8 cellular contexts compared by ENCODE assay signal in the genomic region with DNA sequence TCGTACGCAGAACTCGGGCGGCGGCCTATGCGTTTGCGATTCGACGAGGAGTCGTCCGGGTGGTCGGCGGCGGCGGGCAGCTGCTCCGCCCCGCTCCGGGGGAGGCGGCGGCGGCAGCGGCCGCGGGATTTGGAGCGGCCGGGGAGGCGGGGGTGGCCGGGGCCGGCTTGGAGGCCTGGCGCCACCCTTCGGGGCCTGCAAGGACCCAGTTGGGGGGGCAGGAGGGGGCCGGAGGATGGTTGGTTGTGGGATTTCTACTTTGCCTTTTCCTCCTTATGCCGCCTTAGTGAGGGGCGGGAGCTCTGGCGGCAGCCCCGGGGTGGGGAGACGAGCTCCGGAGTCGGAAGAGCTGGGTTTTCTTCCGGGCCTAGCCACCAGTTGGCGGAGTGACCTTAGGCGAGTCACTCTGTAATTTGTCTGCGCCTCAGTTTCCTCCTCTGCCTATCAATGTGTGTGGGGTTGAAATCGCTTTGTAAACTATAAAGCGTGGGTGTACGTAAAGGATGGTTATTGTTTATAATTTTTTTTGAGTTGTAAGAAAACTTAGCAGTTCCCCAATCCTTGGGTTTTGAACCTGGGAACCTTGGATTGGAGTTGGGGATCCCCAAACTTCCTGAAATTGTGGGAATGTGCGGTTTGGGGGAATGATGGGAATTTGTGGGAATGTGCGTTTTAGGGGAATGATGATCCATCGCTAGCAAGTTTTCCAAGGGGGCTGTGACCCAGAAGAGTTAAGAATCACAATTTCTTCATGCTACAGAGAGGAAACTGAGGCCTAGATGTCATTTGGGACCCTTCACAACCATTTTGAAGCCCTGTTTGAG. TPM values are rescaled to one million over a fixed set of nuclear protein-coding genes. Genes with fewer than 3 reads are reported as not detected.
DNase-seq lines count a peak whose midpoint lies in the region; ATAC-seq and TF ChIP-seq lines count a peak whose summit lies in the region.

No MANE protein-coding gene starts in this region.

- H3K9me3 Mint-ChIP-seq in activated T-cell treated with anti-CD3 and anti-CD28 coated beads, Interleukin-2, amount 50 U/mL, for 24 hours = peaks cover 55% of the 10 kb centered on the region

- H3K36me3 ChIP-seq in osteoblast (ENCODE audit: insufficient read depth, low read length) = peaks cover 33% of the 10 kb centered on the region

- peaks cover 1% of the 10 kb centered on the region for H3K9me3 ChIP-seq in osteoblast (ENCODE audit: low read depth, low read length)

- H3K79me2 ChIP-seq in osteoblast (ENCODE audit: insufficient read depth, low read length) = peaks cover 90% of the 10 kb centered on the region

- peak overlapping the region; percentile 87 for H3K4me3 Mint-ChIP-seq in activated T-cell treated with anti-CD3 and anti-CD28 coated beads, Interleukin-2, amount 50 U/mL, for 24 hours

- DNase-seq in HFF-Myc (ENCODE audit: extremely low read depth, low read depth) (no peak), NCI-H146 (lab: John Stamatoyannopoulos, UW) (peak; percentile 30), fibroblast of villous mesenchyme (ENCODE audit: low read depth) (peak; percentile 61), osteoblast (ENCODE audit: insufficient read length, low spot score, missing footprints) (peak; percentile 94), NCI-H2029 treated with DMSO at 0.1 percent for 48 hours (lab: John Stamatoyannopoulos, UW) (no peak), DMS153 treated with DMSO at 0.1 percent for 48 hours (lab: John Stamatoyannopoulos, UW; ENCODE audit: unreplicated experiment) (no peak)
- no peak for DNase-seq in activated T-cell treated with anti-CD3 and anti-CD28 coated beads, Interleukin-2, amount 50 U/mL, for 24 hours

- no peaks in the 10 kb centered on the region for H3K27me3 ChIP-seq in osteoblast (ENCODE audit: insufficient read depth, low read length)

- TF ChIP-seq CTCF in HFF-Myc (IDR thresholded peaks at IDR 0.05; ENCODE audit: low read depth, low read length, missing control alignments) (no peak), fibroblast of villous mesenchyme (IDR thresholded peaks at IDR 0.05; ENCODE audit: insufficient read depth, low read depth, low read length) (peak; percentile 21), osteoblast (IDR thresholded peaks at IDR 0.05; ENCODE audit: extremely low read depth, low read depth, low read length) (no peak)

- H3K4me3 ChIP-seq in HFF-Myc (replicated peaks; ENCODE audit: low read depth, low read length) = peak overlapping the region; percentile 62
- H3K4me3 ChIP-seq in fibroblast of villous mesenchyme (ENCODE audit: low read depth, low read length) = peak overlapping the region; percentile 71
- H3K4me3 ChIP-seq in osteoblast (ENCODE audit: insufficient read depth, low read length) = peak overlapping the region; percentile 86

- H3K4me1 Mint-ChIP-seq in activated T-cell treated with anti-CD3 and anti-CD28 coated beads, Interleukin-2, amount 50 U/mL, for 24 hours (ENCODE audit: low read depth) = peaks cover 68% of the 10 kb centered on the region

- no peaks in the 10 kb centered on the region for H3K27me3 Mint-ChIP-seq in activated T-cell treated with anti-CD3 and anti-CD28 coated beads, Interleukin-2, amount 50 U/mL, for 24 hours

- peak overlapping the region; percentile 87 for H3K27ac ChIP-seq in osteoblast (ENCODE audit: low read depth, low read length)

- H2AFZ ChIP-seq in osteoblast (ENCODE audit: low read length) = peak overlapping the region; percentile 60

- H4K20me1 ChIP-seq in osteoblast (ENCODE audit: insufficient read depth, low read length) = peaks cover 39% of the 10 kb centered on the region

- peak overlapping the region; percentile 98 for H3K27ac Mint-ChIP-seq in activated T-cell treated with anti-CD3 and anti-CD28 coated beads, Interleukin-2, amount 50 U/mL, for 24 hours

- H3K36me3 Mint-ChIP-seq in activated T-cell treated with anti-CD3 and anti-CD28 coated beads, Interleukin-2, amount 50 U/mL, for 24 hours (ENCODE audit: low read depth) = peaks cover 93% of the 10 kb centered on the region

- H3K4me2 ChIP-seq in osteoblast (ENCODE audit: insufficient read depth, low read length) = peak overlapping the region; percentile 96

- H3K4me1 ChIP-seq in osteoblast (ENCODE audit: insufficient read depth, low read length) = peaks cover 11% of the 10 kb centered on the region

- peak; percentile 49 for ATAC-seq in GM18498 (IDR thresholded peaks at IDR 0.05; ENCODE audit: unreplicated experiment)

RNA-seq across cellular contexts. Expression of a gene that starts 0.7 kb away (rescaled TPM):
- total RNA-seq in fibroblast of villous mesenchyme = 68.9 and 88.1 TPM in 2 replicates
- total RNA-seq in osteoblast = 71.9 and 74.6 TPM in 2 replicates

RNA-seq across cellular contexts. Expression of a gene that starts 1.2 kb away (rescaled TPM):
- 13.2 and 24.2 TPM in 2 replicates for total RNA-seq in fibroblast of villous mesenchyme
- 12.4 and 17.0 TPM in 2 replicates for total RNA-seq in osteoblast

Comparison
In these comparisons a context has a peak if more than half of its experiments do, and no peak if none do; other contexts are left out.
1. DNase-seq: peak in NCI-H146 (single experiment), fibroblast of villous mesenchyme (single experiment) and osteoblast (single experiment); none in HFF-Myc (single experiment), activated T-cell treated with anti-CD3 and anti-CD28 coated beads, Interleukin-2, amount 50 U/mL, for 24 hours (single experiment), NCI-H2029 treated with DMSO at 0.1 percent for 48 hours (single experiment) and DMS153 treated with DMSO at 0.1 percent for 48 hours (single experiment).
2. Peak in every context shown above with its lines, with median percentiles within 50 percentile points of each other: H3K4me3 ChIP-seq.